In genomic region chr19:1913781-1914577, GRCh38 we compare ENCODE assay signal across 17 cellular contexts. TPM values are rescaled to one million over a fixed set of nuclear protein-coding genes. Genes with fewer than 3 reads are reported as not detected.
DNase-seq lines count a peak whose midpoint lies in the region; ATAC-seq, FAIRE-seq and TF ChIP-seq lines count a peak whose summit lies in the region.
"Had no signal": no experiment of that assay in that cellular context is flagged by ENCODE, and none has a peak within 500 bp of the region (broad histone marks: within the 10 kb centered on the region; RNA-seq: fewer than 3 reads in every experiment).

No MANE protein-coding gene starts in this region.

- H2AK9ac ChIP-seq in IMR-90 (replicated peaks; ENCODE audit: low read depth, low read length, poor library complexity) = peak overlapping the region; percentile 55

- H3K9ac ChIP-seq in IMR-90 (ENCODE audit: low read depth, low read length) = no peak overlapping the region
- H3K9ac ChIP-seq in K562 (ENCODE audit: insufficient read depth in 1 of 2, low read depth in 2 of 2, low read length in 2 of 2) = peak overlapping the region in 1 of 2 experiments; percentile 16; a peak in 1 of 4 replicates

- H3K9me3 ChIP-seq in IMR-90 (ENCODE audit: control insufficient read depth, insufficient read depth, low read length) (no peaks in the 10 kb centered on the region), K562 (replicated peaks; ENCODE audit: control insufficient read depth, insufficient read depth, low read depth, low read length) (no peaks in the 10 kb centered on the region; the same call in 1 of the 2 replicates)
- H3K9me3 ChIP-seq: SJCRH30 had no signal

- no peak overlapping the region for H3K14ac ChIP-seq in IMR-90 (replicated peaks; ENCODE audit: low read depth, low read length)

- H2AFZ ChIP-seq in IMR-90 (replicated peaks; ENCODE audit: low read length, poor library complexity) = peak overlapping the region; percentile 32
- H2AFZ ChIP-seq in K562 (ENCODE audit: low read depth, low read length) = no peak overlapping the region
- H2AFZ ChIP-seq: GM23338 had no signal

- H3K79me2 ChIP-seq in K562 (ENCODE audit: control insufficient read depth, insufficient read depth, low read length) = peaks cover 51% of the 10 kb centered on the region

- H3K18ac ChIP-seq in IMR-90 (ENCODE audit: low read depth, low read length) = no peak overlapping the region

- H3K23ac ChIP-seq in IMR-90 (ENCODE audit: low read depth, low read length) = no peak overlapping the region

- H4K20me1 ChIP-seq in IMR-90 (ENCODE audit: insufficient read depth, low read length) (peaks cover 50% of the 10 kb centered on the region), K562 (replicated peaks; ENCODE audit: control insufficient read depth, insufficient read depth, low read length) (no peaks in the 10 kb centered on the region; the same call in 1 of the 2 replicates)

- H3K36me3 ChIP-seq in IMR-90 (ENCODE audit: control insufficient read depth, insufficient read depth, low read length) (peaks cover 32% of the 10 kb centered on the region), K562 (ENCODE audit: control insufficient read depth, insufficient read depth, low read length) (peaks cover 56% of the 10 kb centered on the region; the same call in 2 of the 3 replicates)

- in situ Hi-C loops in IMR-90 (cut with MboI; ENCODE audit: low sequenced_read_pairs) (no loop called here), K562 (cut with MboI) (no loop called here)

- H3K56ac ChIP-seq in IMR-90 (ENCODE audit: extremely low read depth, insufficient read depth, low read length) = no peak overlapping the region

- H4K5ac ChIP-seq in IMR-90 (ENCODE audit: low read depth, low read length) = no peak overlapping the region

- dilution Hi-C loops in IMR-90 (cut with HindIII; ENCODE audit: low sequenced_read_pairs, unreplicated experiment) = no loop called here

- H3K4me1 ChIP-seq in IMR-90 (ENCODE audit: control insufficient read depth, insufficient read depth, low read length) (peaks cover 7% of the 10 kb centered on the region), K562 (replicated peaks in 1 of 2; ENCODE audit: control insufficient read depth in 2 of 2, insufficient read depth in 2 of 2, low read length in 2 of 2) (peaks cover 0 to 46% of the 10 kb centered on the region in 2 experiments; a peak in 2 of 5 replicates), foreskin keratinocyte (peaks cover 12% of the 10 kb centered on the region)

- no peak for ATAC-seq in IMR-90 (ENCODE audit: low read depth)
- no peak for ATAC-seq in K562
- peak; percentile 8 for ATAC-seq in foreskin keratinocyte
- ATAC-seq: CD8-positive, alpha-beta T cell; GM23338 had no signal

- DNase-seq in IMR-90 = no peak
- DNase-seq in K562 (ENCODE audit: extremely low read depth in 1 of 4, low spot score in 3 of 4) = no peak
- DNase-seq in foreskin keratinocyte = no peak
- DNase-seq in renal cortical epithelial cell (ENCODE audit: low read depth) = peak; percentile 15
- no peak for DNase-seq in posterior vena cava (ENCODE audit: low spot score)
- DNase-seq in HT-29 (ENCODE audit: low spot score) = no peak
- no peak for DNase-seq in stimulated activated CD4-positive, alpha-beta T cell treated with anti-CD3 and anti-CD28 coated beads, Interleukin-4, amount 100 ng/mL, for 4 hours
- DNase-seq: CD8-positive, alpha-beta T cell; DND-41; GF-D8; HFFc6; Kasumi-1; NCI-H1417; NCI-H2029 treated with DMSO at 0.1 percent for 48 hours; NCI-H510A; SJCRH30 had no signal

- CTCF ChIA-PET in IMR-90 (lab: Yijun Ruan, JAX) (no interaction called here), K562 (lab: Yijun Ruan, JAX; ENCODE audit: low intra/inter-chr PET ratio) (no interaction called here)

- BruUV-seq in IMR-90 (replicated peaks; lab: Mats Ljungman, UMichigan) = no TSS peak
- no TSS peak for BruUV-seq in K562 (replicated peaks; lab: Mats Ljungman, UMichigan)

- WGBS in IMR-90 (ENCODE audit: extremely low coverage in 2 of 2, insufficient read length in 1 of 2), 2 experiments = 93% methylated on average over 7 of the region's 23 CpGs; no CpG with 5 or more reads in 1 of the 2 experiments
- 95% methylated on average over 14 of the region's 23 CpGs for WGBS in K562 (ENCODE audit: insufficient coverage, low coverage, missing lambda C conversion rate)

- H2BK15ac ChIP-seq in IMR-90 (ENCODE audit: low read depth, low read length) = no peak overlapping the region

- H2BK20ac ChIP-seq in IMR-90 (ENCODE audit: low read depth, low read length) = no peak overlapping the region

- H2BK120ac ChIP-seq in IMR-90 (ENCODE audit: low read depth, low read length) = no peak overlapping the region

- POLR2A ChIA-PET in IMR-90 (lab: Charles Lee; ENCODE audit: unreplicated experiment) = no interaction called here
- POLR2A ChIA-PET in K562 (lab: Yijun Ruan, JAX) = interaction anchor here (0.6 kb wide), 1 partner anchor 129 kb away, joined by 3 read pairs; no protein-coding TSS in a partner anchor

- TF ChIP-seq CTCF in IMR-90 (conservative IDR thresholded peaks at IDR 0.05; ENCODE audit: low read depth, low read length) = no peak
- TF ChIP-seq CTCF in K562 (IDR thresholded peaks at IDR 0.05 in 2 of 3, conservative IDR thresholded peaks at IDR 0.05 in 1 of 3; ENCODE audit: insufficient read depth in 2 of 3, low read depth in 1 of 3, low read length in 3 of 3) = no peak
- no peak for TF ChIP-seq CTCF in foreskin keratinocyte (conservative IDR thresholded peaks at IDR 0.05)

- H3K79me1 ChIP-seq in IMR-90 (ENCODE audit: low read depth in 1 of 2, low read length in 2 of 2) = peaks cover 6 to 56% of the 10 kb centered on the region in 2 experiments; a peak in 3 of 4 replicates

- no peak for TF ChIP-seq RAD21 in IMR-90 (IDR thresholded peaks at IDR 0.05; ENCODE audit: low read length)
- TF ChIP-seq RAD21 in K562 (CRISPR knock-in tag; conservative IDR thresholded peaks at IDR 0.05 in 1 of 2, IDR thresholded peaks at IDR 0.05 in 1 of 2) = no peak

- no peak overlapping the region for H3K4ac ChIP-seq in IMR-90 (ENCODE audit: low read depth, low read length)

- H3K9me1 ChIP-seq in IMR-90 (ENCODE audit: insufficient read depth, low read length) (peaks cover 2% of the 10 kb centered on the region; the same call in 1 of the 2 replicates), K562 (ENCODE audit: control insufficient read depth, insufficient read depth, low read length) (no peaks in the 10 kb centered on the region)

- H3K4me2 ChIP-seq in IMR-90 (ENCODE audit: low read depth, low read length) (no peak overlapping the region), K562 (ENCODE audit: insufficient read depth, low read length) (no peak overlapping the region)
- H3K4me2 ChIP-seq: GM23338 had no signal

- H3K27ac ChIP-seq in IMR-90 (ENCODE audit: insufficient read depth, low read length) (no peak overlapping the region), K562 (ENCODE audit: extremely low read depth, low read depth, low read length) (no peak overlapping the region), foreskin keratinocyte (no peak overlapping the region)
- H3K27ac ChIP-seq: SJCRH30 had no signal

- TF ChIP-seq POLR2A in IMR-90 (IDR thresholded peaks at IDR 0.05; ENCODE audit: low read depth, low read length) = no peak
- TF ChIP-seq POLR2A in K562 (conservative IDR thresholded peaks at IDR 0.05) = no peak

- H3K4me3 ChIP-seq in IMR-90 (ENCODE audit: insufficient read depth, low read depth, low read length) (no peak overlapping the region), K562 (no peak overlapping the region)
- H3K4me3 ChIP-seq: GM23338, SJCRH30 had no signal

- no peaks in the 10 kb centered on the region for H3K27me3 ChIP-seq in IMR-90 (ENCODE audit: control insufficient read depth, insufficient read depth, low read length)
- H3K27me3 ChIP-seq in K562 (ENCODE audit: control insufficient read depth in 2 of 2, insufficient read depth in 2 of 2, low read length in 2 of 2) = no peaks in the 10 kb centered on the region
- no peaks in the 10 kb centered on the region for H3K27me3 ChIP-seq in foreskin keratinocyte
- H3K27me3 ChIP-seq: SJCRH30 had no signal

- no peak for TF ChIP-seq EP300 in K562 (IDR thresholded peaks at IDR 0.05; ENCODE audit: low read length)

- no peak for FAIRE-seq in K562 (lab: Jason Lieb, UNC)

- no peak overlapping the region for H2BK5ac ChIP-seq in IMR-90 (ENCODE audit: low read depth, low read length, poor library complexity, severe bottlenecking)

- no peak overlapping the region for H4K8ac ChIP-seq in IMR-90 (ENCODE audit: low read depth in 2 of 2, low read length in 2 of 2)

- intact Hi-C loops in IMR-90 (cut with micrococcal nuclease) = no loop called here
- intact Hi-C loops in K562 (cut with micrococcal nuclease) = no loop called here
- intact Hi-C loops in posterior vena cava (cut with DNase I) = no loop called here

- no peak overlapping the region for H2AK5ac ChIP-seq in IMR-90 (ENCODE audit: low read depth, low read length)

- no peak overlapping the region for H4K91ac ChIP-seq in IMR-90 (ENCODE audit: insufficient read depth, low read depth, low read length)

RNA-seq across cellular contexts. Expression of gene ADAT3, which starts 8.8 kb away (rescaled TPM):
- total RNA-seq in IMR-90 (2012; rRNA removed) (0.28 and 0.36 TPM in 2 replicates), K562 (2014; rRNA removed) (7.8 and 10.4 TPM in 2 replicates), K562 (2014; rRNA removed; fragmentation: Illumina TruSeq; extraction: Trizol) (not detected in 2 replicates), K562 (2015; rRNA removed; fragmentation: Illumina TruSeq; extraction: Trizol) (0.72 and 1.7 TPM in 2 replicates), K562 (2021) (15.1 and 15.6 TPM in 2 replicates), foreskin keratinocyte (2.7 and 3.2 TPM in 2 replicates), renal cortical epithelial cell (2.6 and 6.5 TPM in 2 replicates), posterior vena cava (1 to 10 TPM; 3.0 to 3.6 TPM)
- polyA plus RNA-seq in IMR-90 (2012; rRNA removed) (2.8 and 3.6 TPM in 2 replicates), K562 (2011; rRNA removed) (0.67 and 1.1 TPM in 2 replicates), K562 (2014; fragmentation: Illumina TruSeq; extraction: Trizol) (0.68 TPM in 1 of 2 replicates, not detected in the other), K562 (2014; fragmentation: Nextera tagmentation; extraction: Ambion mirVana) (not detected), K562 (2014; rRNA removed) (9.2 and 10.2 TPM in 2 replicates), foreskin keratinocyte (3.8 and 4.8 TPM in 2 replicates)
- 2.5 and 5.0 TPM in 2 replicates for polyA plus RNA-seq in IMR-90 (2012; cell fraction: cytosol; rRNA removed)
- 4.0 and 16.1 TPM in 2 replicates for polyA plus RNA-seq in IMR-90 (2012; cell fraction: nucleus; rRNA removed; ENCODE audit: low replicate concordance)
- 6.3 and 20.5 TPM in 2 replicates for total RNA-seq in K562 (2011; cell fraction: chromatin; rRNA removed; ENCODE audit: low replicate concordance)
- 18.0 and 18.5 TPM in 2 replicates for total RNA-seq in K562 (2011; cell fraction: nucleolus; rRNA removed)
- total RNA-seq in K562 (2011; cell fraction: nucleoplasm; rRNA removed) = 5.6 and 6.9 TPM in 2 replicates
- 1.1 and 11.4 TPM in 2 replicates for polyA plus RNA-seq in K562 (2011; cell fraction: cytosol; rRNA removed)
- polyA plus RNA-seq in K562 (2011; cell fraction: nucleus; rRNA removed) = 3.3 and 11.9 TPM in 2 replicates
- 6.8 and 6.9 TPM in 2 replicates for polyA plus RNA-seq in K562 (2012)
- 0.18 and 0.21 TPM in 2 replicates for polyA minus RNA-seq in K562 (2011; rRNA and poly(A)+ RNA removed)
- polyA minus RNA-seq in K562 (2011; cell fraction: cytosol; rRNA and poly(A)+ RNA removed) = 4.5 and 5.4 TPM in 2 replicates
- 2.1 and 3.4 TPM in 2 replicates for polyA minus RNA-seq in K562 (2011; cell fraction: nucleus; rRNA and poly(A)+ RNA removed)
- total RNA-seq in HT-29 (2014; rRNA removed; shearing (Covaris generic)) = 3.2 and 6.9 TPM in 2 replicates

RNA-seq across cellular contexts. Expression of gene SCAMP4, which starts 8.8 kb away (rescaled TPM):
- total RNA-seq in IMR-90 (2012; rRNA removed) (10.8 and 16.1 TPM in 2 replicates), K562 (2014; rRNA removed) (20.9 and 26.4 TPM in 2 replicates), K562 (2014; rRNA removed; fragmentation: Illumina TruSeq; extraction: Trizol) (4.1 and 5.6 TPM in 2 replicates), K562 (2015; rRNA removed; fragmentation: Illumina TruSeq; extraction: Trizol) (12.8 and 13.2 TPM in 2 replicates), K562 (2021) (40.3 and 45.9 TPM in 2 replicates), foreskin keratinocyte (35.2 and 42.2 TPM in 2 replicates), renal cortical epithelial cell (45.5 and 135 TPM in 2 replicates), posterior vena cava (10 to 100 TPM; 35.6 to 36.6 TPM)
- polyA plus RNA-seq in IMR-90 (2012; rRNA removed) (24.0 and 28.1 TPM in 2 replicates), K562 (2011; rRNA removed) (6.7 and 8.9 TPM in 2 replicates), K562 (2014; fragmentation: Illumina TruSeq; extraction: Trizol) (15.2 and 26.1 TPM in 2 replicates), K562 (2014; fragmentation: Nextera tagmentation; extraction: Ambion mirVana) (under 1 TPM; 0.81 to 0.89 TPM), K562 (2014; rRNA removed) (17.1 and 19.3 TPM in 2 replicates), foreskin keratinocyte (44.0 and 45.1 TPM in 2 replicates)
- 24.9 and 55.9 TPM in 2 replicates for polyA plus RNA-seq in IMR-90 (2012; cell fraction: cytosol; rRNA removed)
- polyA plus RNA-seq in IMR-90 (2012; cell fraction: nucleus; rRNA removed; ENCODE audit: low replicate concordance) = 46.2 and 111 TPM in 2 replicates
- 53.4 and 162 TPM in 2 replicates for total RNA-seq in K562 (2011; cell fraction: chromatin; rRNA removed; ENCODE audit: low replicate concordance)
- total RNA-seq in K562 (2011; cell fraction: nucleolus; rRNA removed) = 113 and 133 TPM in 2 replicates
- 92.1 and 94.1 TPM in 2 replicates for total RNA-seq in K562 (2011; cell fraction: nucleoplasm; rRNA removed)
- polyA plus RNA-seq in K562 (2011; cell fraction: cytosol; rRNA removed) = 8.3 and 13.1 TPM in 2 replicates
- polyA plus RNA-seq in K562 (2011; cell fraction: nucleus; rRNA removed) = 20.3 and 35.7 TPM in 2 replicates
- polyA plus RNA-seq in K562 (2012) = 26.7 and 53.0 TPM in 2 replicates
- 3.4 and 5.9 TPM in 2 replicates for polyA minus RNA-seq in K562 (2011; rRNA and poly(A)+ RNA removed)
- 13.0 and 23.2 TPM in 2 replicates for polyA minus RNA-seq in K562 (2011; cell fraction: cytosol; rRNA and poly(A)+ RNA removed)
- polyA minus RNA-seq in K562 (2011; cell fraction: nucleus; rRNA and poly(A)+ RNA removed) = 12.0 and 13.3 TPM in 2 replicates
- 67.6 and 73.3 TPM in 2 replicates for total RNA-seq in HT-29 (2014; rRNA removed; shearing (Covaris generic))

RNA-seq across cellular contexts. Expression of gene CSNK1G2, which starts 27.0 kb away (rescaled TPM):
- total RNA-seq in IMR-90 (2012; rRNA removed) (35.6 and 38.0 TPM in 2 replicates), K562 (2014; rRNA removed) (105 and 124 TPM in 2 replicates), K562 (2014; rRNA removed; fragmentation: Illumina TruSeq; extraction: Trizol) (9.8 and 25.1 TPM in 2 replicates), K562 (2015; rRNA removed; fragmentation: Illumina TruSeq; extraction: Trizol) (60.4 and 66.9 TPM in 2 replicates), K562 (2021) (91.3 and 95.8 TPM in 2 replicates), foreskin keratinocyte (76.6 and 78.8 TPM in 2 replicates), renal cortical epithelial cell (65.1 and 78.4 TPM in 2 replicates), posterior vena cava (10 to 100 TPM; 30.2 to 36.9 TPM)
- polyA plus RNA-seq in IMR-90 (2012; rRNA removed) (96.3 and 124 TPM in 2 replicates), K562 (2011; rRNA removed) (49.5 and 66.2 TPM in 2 replicates), K562 (2014; fragmentation: Illumina TruSeq; extraction: Trizol) (45.2 and 91.1 TPM in 2 replicates), K562 (2014; fragmentation: Nextera tagmentation; extraction: Ambion mirVana) (under 1 TPM; 0.48 to 0.72 TPM), K562 (2014; rRNA removed) (119 and 126 TPM in 2 replicates), foreskin keratinocyte (63.7 and 64.4 TPM in 2 replicates)
- polyA plus RNA-seq in IMR-90 (2012; cell fraction: cytosol; rRNA removed) = 41.7 and 73.8 TPM in 2 replicates
- polyA plus RNA-seq in IMR-90 (2012; cell fraction: nucleus; rRNA removed; ENCODE audit: low replicate concordance) = 374 and 949 TPM in 2 replicates
- 59.6 and 151 TPM in 2 replicates for total RNA-seq in K562 (2011; cell fraction: chromatin; rRNA removed; ENCODE audit: low replicate concordance)
- total RNA-seq in K562 (2011; cell fraction: nucleolus; rRNA removed) = 123 and 129 TPM in 2 replicates
- 43.4 and 57.3 TPM in 2 replicates for total RNA-seq in K562 (2011; cell fraction: nucleoplasm; rRNA removed)
- polyA plus RNA-seq in K562 (2011; cell fraction: cytosol; rRNA removed) = 72.0 and 157 TPM in 2 replicates
- polyA plus RNA-seq in K562 (2011; cell fraction: nucleus; rRNA removed) = 308 and 494 TPM in 2 replicates
- polyA plus RNA-seq in K562 (2012) = 84.6 and 108 TPM in 2 replicates
- polyA minus RNA-seq in K562 (2011; rRNA and poly(A)+ RNA removed) = 12.4 and 27.0 TPM in 2 replicates
- polyA minus RNA-seq in K562 (2011; cell fraction: cytosol; rRNA and poly(A)+ RNA removed) = 53.7 and 53.8 TPM in 2 replicates
- polyA minus RNA-seq in K562 (2011; cell fraction: nucleus; rRNA and poly(A)+ RNA removed) = 33.9 and 35.9 TPM in 2 replicates
- 175 and 178 TPM in 2 replicates for total RNA-seq in HT-29 (2014; rRNA removed; shearing (Covaris generic))

RNA-seq across cellular contexts. Expression of gene ABHD17A, which starts 28.7 kb away (rescaled TPM):
- total RNA-seq in IMR-90 (2012; rRNA removed) = 31.9 and 37.8 TPM in 2 replicates
- 76.2 and 111 TPM in 2 replicates for polyA plus RNA-seq in IMR-90 (2012; rRNA removed)
- 52.5 and 129 TPM in 2 replicates for polyA plus RNA-seq in IMR-90 (2012; cell fraction: cytosol; rRNA removed)
- 86.9 and 244 TPM in 2 replicates for polyA plus RNA-seq in IMR-90 (2012; cell fraction: nucleus; rRNA removed; ENCODE audit: low replicate concordance)
- 29.4 and 87.9 TPM in 2 replicates for total RNA-seq in K562 (2011; cell fraction: chromatin; rRNA removed; ENCODE audit: low replicate concordance)
- total RNA-seq in K562 (2011; cell fraction: nucleolus; rRNA removed) = 61.7 and 67.8 TPM in 2 replicates
- 40.1 and 45.4 TPM in 2 replicates for total RNA-seq in K562 (2011; cell fraction: nucleoplasm; rRNA removed)
- 135 and 157 TPM in 2 replicates for total RNA-seq in K562 (2014; rRNA removed)
- total RNA-seq in K562 (2014; rRNA removed; fragmentation: Illumina TruSeq; extraction: Trizol) = 0.93 and 1.5 TPM in 2 replicates
- 18.9 and 26.5 TPM in 2 replicates for total RNA-seq in K562 (2015; rRNA removed; fragmentation: Illumina TruSeq; extraction: Trizol)
- 84.2 and 87.7 TPM in 2 replicates for total RNA-seq in K562 (2021)
- polyA plus RNA-seq in K562 (2011; rRNA removed) = 24.6 and 45.3 TPM in 2 replicates
- polyA plus RNA-seq in K562 (2011; cell fraction: cytosol; rRNA removed) = 54.2 and 174 TPM in 2 replicates
- polyA plus RNA-seq in K562 (2011; cell fraction: nucleus; rRNA removed) = 117 and 184 TPM in 2 replicates
- polyA plus RNA-seq in K562 (2012) = 47.5 and 74.5 TPM in 2 replicates
- 3.6 and 16.9 TPM in 2 replicates for polyA plus RNA-seq in K562 (2014; fragmentation: Illumina TruSeq; extraction: Trizol)
- under 1 TPM in 1 of 2 experiments, not detected in 1; 0.04 TPM for polyA plus RNA-seq in K562 (2014; fragmentation: Nextera tagmentation; extraction: Ambion mirVana)
- 95.1 and 99.0 TPM in 2 replicates for polyA plus RNA-seq in K562 (2014; rRNA removed)
- 6.9 and 11.0 TPM in 2 replicates for polyA minus RNA-seq in K562 (2011; rRNA and poly(A)+ RNA removed)
- polyA minus RNA-seq in K562 (2011; cell fraction: cytosol; rRNA and poly(A)+ RNA removed) = 26.1 and 39.4 TPM in 2 replicates
- polyA minus RNA-seq in K562 (2011; cell fraction: nucleus; rRNA and poly(A)+ RNA removed) = 15.3 and 15.8 TPM in 2 replicates
- 49.1 and 50.3 TPM in 2 replicates for total RNA-seq in foreskin keratinocyte
- polyA plus RNA-seq in foreskin keratinocyte = 69.0 and 76.6 TPM in 2 replicates
- total RNA-seq in renal cortical epithelial cell = 34.2 and 46.7 TPM in 2 replicates
- 10 to 100 TPM; 49.9 to 51.4 TPM for total RNA-seq in posterior vena cava
- 136 and 141 TPM in 2 replicates for total RNA-seq in HT-29 (2014; rRNA removed; shearing (Covaris generic))

RNA-seq across cellular contexts. Expression of gene KLF16, which starts 50.6 kb away (rescaled TPM):
- 0.90 and 1.7 TPM in 2 replicates for total RNA-seq in IMR-90 (2012; rRNA removed)
- 13.1 and 31.4 TPM in 2 replicates for polyA plus RNA-seq in IMR-90 (2012; rRNA removed)
- polyA plus RNA-seq in IMR-90 (2012; cell fraction: cytosol; rRNA removed) = 14.5 and 19.8 TPM in 2 replicates
- polyA plus RNA-seq in IMR-90 (2012; cell fraction: nucleus; rRNA removed; ENCODE audit: low replicate concordance) = 18.0 and 29.0 TPM in 2 replicates
- 5.8 and 14.0 TPM in 2 replicates for total RNA-seq in K562 (2011; cell fraction: chromatin; rRNA removed; ENCODE audit: low replicate concordance)
- total RNA-seq in K562 (2011; cell fraction: nucleolus; rRNA removed) = 11.7 and 16.7 TPM in 2 replicates
- total RNA-seq in K562 (2011; cell fraction: nucleoplasm; rRNA removed) = 6.4 and 7.5 TPM in 2 replicates
- 15.5 and 22.0 TPM in 2 replicates for total RNA-seq in K562 (2014; rRNA removed)
- 3.4 and 3.8 TPM in 2 replicates for total RNA-seq in K562 (2014; rRNA removed; fragmentation: Illumina TruSeq; extraction: Trizol)
- 7.9 and 9.4 TPM in 2 replicates for total RNA-seq in K562 (2015; rRNA removed; fragmentation: Illumina TruSeq; extraction: Trizol)
- 59.1 and 60.4 TPM in 2 replicates for total RNA-seq in K562 (2021)
- 3.7 and 4.8 TPM in 2 replicates for polyA plus RNA-seq in K562 (2011; rRNA removed)
- 7.1 and 44.8 TPM in 2 replicates for polyA plus RNA-seq in K562 (2011; cell fraction: cytosol; rRNA removed)
- polyA plus RNA-seq in K562 (2011; cell fraction: nucleus; rRNA removed) = 14.2 and 29.1 TPM in 2 replicates
- 20.8 and 23.7 TPM in 2 replicates for polyA plus RNA-seq in K562 (2012)
- 6.8 and 13.1 TPM in 2 replicates for polyA plus RNA-seq in K562 (2014; fragmentation: Illumina TruSeq; extraction: Trizol)
- polyA plus RNA-seq in K562 (2014; fragmentation: Nextera tagmentation; extraction: Ambion mirVana) = under 1 TPM; 0.04 to 0.10 TPM
- 15.4 and 27.5 TPM in 2 replicates for polyA plus RNA-seq in K562 (2014; rRNA removed)
- polyA minus RNA-seq in K562 (2011; rRNA and poly(A)+ RNA removed) = 1.0 and 1.3 TPM in 2 replicates
- polyA minus RNA-seq in K562 (2011; cell fraction: cytosol; rRNA and poly(A)+ RNA removed) = 15.0 and 25.4 TPM in 2 replicates
- polyA minus RNA-seq in K562 (2011; cell fraction: nucleus; rRNA and poly(A)+ RNA removed) = 5.8 and 6.6 TPM in 2 replicates
- 19.0 and 20.7 TPM in 2 replicates for total RNA-seq in foreskin keratinocyte
- 28.7 and 29.0 TPM in 2 replicates for polyA plus RNA-seq in foreskin keratinocyte
- total RNA-seq in renal cortical epithelial cell = 7.2 and 8.3 TPM in 2 replicates
- 10 to 100 TPM in 1 of 2 donors, 1 to 10 TPM in 1; 9.4 to 16.2 TPM for total RNA-seq in posterior vena cava
- total RNA-seq in HT-29 (2014; rRNA removed; shearing (Covaris generic)) = 25.2 and 34.5 TPM in 2 replicates
